ENCODE assay signal across 2 cellular contexts in genomic region chr18:2883137-2883671, GRCh38.
TF ChIP-seq lines count a peak whose summit lies in the region.

No MANE protein-coding gene starts in this region.

TF ChIP-seq in HEK293, 187 proteins besides CTCF, POLR2A, EP300 and RAD21 (continued from another document):
- TF ChIP-seq ZSCAN18 (tag by site-specific recombination; IDR thresholded peaks at IDR 0.05) (no peak), ZIC2 (tag by site-specific recombination; IDR thresholded peaks at IDR 0.05) (peak; percentile 75)

TF ChIP-seq in HepG2, 621 proteins besides CTCF, POLR2A, EP300 and RAD21 (continued from another document):
- no peak for TF ChIP-seq CBX5 (CRISPR knock-in tag; IDR thresholded peaks at IDR 0.05; ENCODE audit: borderline replicate concordance)
- TF ChIP-seq PAXIP1 (CRISPR knock-in tag; conservative IDR thresholded peaks at IDR 0.05): no peak
- no peak for TF ChIP-seq ZNF660 (CRISPR knock-in tag; IDR thresholded peaks at IDR 0.05; ENCODE audit: borderline replicate concordance, low read depth)
- no peak for TF ChIP-seq ZNF280D (CRISPR knock-in tag; IDR thresholded peaks at IDR 0.05)
- TF ChIP-seq RBM39 (IDR thresholded peaks at IDR 0.05; ENCODE audit: low read depth, low read length, poor library complexity, severe bottlenecking): no peak
- TF ChIP-seq ZNF770 (CRISPR knock-in tag; IDR thresholded peaks at IDR 0.05): no peak
- no peak for TF ChIP-seq KDM5A (IDR thresholded peaks at IDR 0.05; ENCODE audit: borderline replicate concordance, low read length)
- TF ChIP-seq HDAC6 (IDR thresholded peaks at IDR 0.05; ENCODE audit: low read depth, low read length): no peak
- TF ChIP-seq ZNF569 (CRISPR knock-in tag; IDR thresholded peaks at IDR 0.05; ENCODE audit: borderline replicate concordance): no peak
- no peak for TF ChIP-seq ZKSCAN8 (CRISPR knock-in tag; IDR thresholded peaks at IDR 0.05; ENCODE audit: borderline replicate concordance)
- no peak for TF ChIP-seq HDAC2 (CRISPR knock-in tag; IDR thresholded peaks at IDR 0.05)
- TF ChIP-seq ZFP36L2 (CRISPR knock-in tag; IDR thresholded peaks at IDR 0.05): no peak
- no peak for TF ChIP-seq ARID5B (CRISPR knock-in tag; IDR thresholded peaks at IDR 0.05)
- TF ChIP-seq ZNF720 (CRISPR knock-in tag; IDR thresholded peaks at IDR 0.05): no peak
- no peak for TF ChIP-seq ZNF589 (CRISPR knock-in tag; conservative IDR thresholded peaks at IDR 0.05)
- no peak for TF ChIP-seq JARID2 (CRISPR knock-in tag; IDR thresholded peaks at IDR 0.05; ENCODE audit: insufficient replicate concordance)
